8 cellular contexts compared by ENCODE assay signal in genomic region chr5:172187118-172188032, GRCh38. TPM values are rescaled to one million over a fixed set of nuclear protein-coding genes. Genes with fewer than 3 reads are reported as not detected.
DNase-seq lines count a peak whose midpoint lies in the region; ATAC-seq and TF ChIP-seq lines count a peak whose summit lies in the region.

No MANE protein-coding gene starts in this region.

- POLR2A ChIA-PET in activated CD8-positive, alpha-beta T cell treated with anti-CD3 and anti-CD28 coated beads, Interleukin-2, amount 10 ng/mL, durations not matched to agents 7 days and 5 days (lab: Charles Lee) = interaction anchor here (0.9 to 7.8 kb wide), 12 partner anchors 8 to 180 kb away, joined by 3 to 307 read pairs (median 6); partner anchors contain the start of gene FBXW11

- DNase-seq in NCI-H1417 (lab: John Stamatoyannopoulos, UW) (peak; percentile 2 to 56 (median 46)), NCI-H1417 treated with DMSO at 0.1 percent for 48 hours (lab: John Stamatoyannopoulos, UW) (no peak), NCI-H748 (lab: John Stamatoyannopoulos, UW; ENCODE audit: unreplicated experiment) (peak; percentile 57), mesothelial cell of epicardium (ENCODE audit: low spot score in 2 of 2, unreplicated experiment in 2 of 2) (no peak)
- DNase-seq in activated CD8-positive, alpha-beta T cell treated with anti-CD3 and anti-CD28 coated beads, Interleukin-2, amount 10 ng/mL, durations not matched to agents 7 days and 5 days = peak; percentile 78
- DNase-seq in effector memory CD8-positive, alpha-beta T cell = peak; percentile 56 to 63 (median 57)
- peak; percentile 71 for DNase-seq in stimulated activated naive CD4-positive, alpha-beta T cell treated with Interleukin-2 at 50 U/mL for 16 hours (lab: John Stamatoyannopoulos, UW)

- no peaks in the 10 kb centered on the region for H3K27me3 Mint-ChIP-seq in activated CD8-positive, alpha-beta T cell treated with anti-CD3 and anti-CD28 coated beads, Interleukin-2, amount 10 ng/mL, durations not matched to agents 7 days and 5 days (ENCODE audit: low read depth)
- H3K27me3 Mint-ChIP-seq in effector memory CD8-positive, alpha-beta T cell = no peaks in the 10 kb centered on the region
- peaks cover 24% of the 10 kb centered on the region for H3K27me3 Mint-ChIP-seq in mesothelial cell of epicardium (ENCODE audit: low read depth)

- peak overlapping the region; percentile 96 for H3K27ac Mint-ChIP-seq in activated CD8-positive, alpha-beta T cell treated with anti-CD3 and anti-CD28 coated beads, Interleukin-2, amount 10 ng/mL, durations not matched to agents 7 days and 5 days
- peak overlapping the region; percentile 98 to 99 for H3K27ac Mint-ChIP-seq in effector memory CD8-positive, alpha-beta T cell
- peak overlapping the region; percentile 33 for H3K27ac Mint-ChIP-seq in mesothelial cell of epicardium

- TF ChIP-seq CTCF in mesothelial cell of epicardium (IDR thresholded peaks at IDR 0.05; ENCODE audit: unreplicated experiment) = no peak

- ATAC-seq in HG02884 (IDR thresholded peaks at IDR 0.05; ENCODE audit: unreplicated experiment) = peak; percentile 25
- ATAC-seq in activated CD8-positive, alpha-beta T cell treated with anti-CD3 and anti-CD28 coated beads, Interleukin-2, amount 10 ng/mL, durations not matched to agents 7 days and 5 days = peak; percentile 39
- ATAC-seq in effector memory CD8-positive, alpha-beta T cell (replicated peaks) = peak; percentile 36

- CTCF ChIA-PET in activated CD8-positive, alpha-beta T cell treated with anti-CD3 and anti-CD28 coated beads, Interleukin-2, amount 10 ng/mL, durations not matched to agents 7 days and 5 days (lab: Charles Lee) = interaction anchor here (0.9 to 7.6 kb wide), 23 partner anchors 8 to 275 kb away, joined by 3 to 182 read pairs (median 8); partner anchors contain the start of genes FBXW11 and UBTD2

- H3K9me3 Mint-ChIP-seq in activated CD8-positive, alpha-beta T cell treated with anti-CD3 and anti-CD28 coated beads, Interleukin-2, amount 10 ng/mL, durations not matched to agents 7 days and 5 days (ENCODE audit: insufficient read depth) = no peaks in the 10 kb centered on the region
- no peaks in the 10 kb centered on the region for H3K9me3 Mint-ChIP-seq in effector memory CD8-positive, alpha-beta T cell
- no peaks in the 10 kb centered on the region for H3K9me3 Mint-ChIP-seq in mesothelial cell of epicardium

- H3K4me1 Mint-ChIP-seq in activated CD8-positive, alpha-beta T cell treated with anti-CD3 and anti-CD28 coated beads, Interleukin-2, amount 10 ng/mL, durations not matched to agents 7 days and 5 days (ENCODE audit: low read depth) = peaks cover 39% of the 10 kb centered on the region
- peaks cover 32 to 33% of the 10 kb centered on the region in 2 donors for H3K4me1 Mint-ChIP-seq in effector memory CD8-positive, alpha-beta T cell (ENCODE audit: low read depth in 2 of 2)
- H3K4me1 Mint-ChIP-seq in mesothelial cell of epicardium = peaks cover 13% of the 10 kb centered on the region

- peak overlapping the region; percentile 100 for H3K4me3 Mint-ChIP-seq in activated CD8-positive, alpha-beta T cell treated with anti-CD3 and anti-CD28 coated beads, Interleukin-2, amount 10 ng/mL, durations not matched to agents 7 days and 5 days
- H3K4me3 Mint-ChIP-seq in effector memory CD8-positive, alpha-beta T cell = peak overlapping the region; percentile 99 to 100
- H3K4me3 Mint-ChIP-seq in mesothelial cell of epicardium = peak overlapping the region; percentile 78

- peaks cover 52% of the 10 kb centered on the region for H3K36me3 Mint-ChIP-seq in activated CD8-positive, alpha-beta T cell treated with anti-CD3 and anti-CD28 coated beads, Interleukin-2, amount 10 ng/mL, durations not matched to agents 7 days and 5 days (ENCODE audit: low read depth)
- H3K36me3 Mint-ChIP-seq in effector memory CD8-positive, alpha-beta T cell (ENCODE audit: insufficient read depth) = peaks cover 60% of the 10 kb centered on the region
- peaks cover 2% of the 10 kb centered on the region for H3K36me3 Mint-ChIP-seq in mesothelial cell of epicardium

RNA-seq across cellular contexts. Expression of gene STK10, which starts 0.6 kb away (rescaled TPM):
- total RNA-seq in activated CD8-positive, alpha-beta T cell treated with anti-CD3 and anti-CD28 coated beads, Interleukin-2, amount 10 ng/mL, durations not matched to agents 7 days and 5 days = 100 to 1,000 TPM; 294 to 299 TPM
- 15.5 to 16.6 TPM (median 16.0 TPM) in 3 replicates for total RNA-seq in mesothelial cell of epicardium

RNA-seq across cellular contexts. Expression of gene EFCAB9, which starts 6.6 kb away (rescaled TPM):
- total RNA-seq in activated CD8-positive, alpha-beta T cell treated with anti-CD3 and anti-CD28 coated beads, Interleukin-2, amount 10 ng/mL, durations not matched to agents 7 days and 5 days = not detected
- not detected in 3 replicates for total RNA-seq in mesothelial cell of epicardium

Comparison
In these comparisons a context has a peak if more than half of its experiments do, and no peak if none do; other contexts are left out.
1. DNase-seq: peak in NCI-H1417 (3 of 3), NCI-H748 (single experiment), activated CD8-positive, alpha-beta T cell treated with anti-CD3 and anti-CD28 coated beads, Interleukin-2, amount 10 ng/mL, durations not matched to agents 7 days and 5 days (single experiment), effector memory CD8-positive, alpha-beta T cell (3 of 3) and stimulated activated naive CD4-positive, alpha-beta T cell treated with Interleukin-2 at 50 U/mL for 16 hours (single experiment); none in NCI-H1417 treated with DMSO at 0.1 percent for 48 hours (single experiment) and mesothelial cell of epicardium (0 of 2).
2. H3K27ac Mint-ChIP-seq: peak in every context shown above with its lines; median percentile 98 in effector memory CD8-positive, alpha-beta T cell; 96 in activated CD8-positive, alpha-beta T cell treated with anti-CD3 and anti-CD28 coated beads, Interleukin-2, amount 10 ng/mL, durations not matched to agents 7 days and 5 days; 33 in mesothelial cell of epicardium.
3. RNA of gene STK10, which starts 0.6 kb away (total RNA-seq): 294 to 299 TPM in activated CD8-positive, alpha-beta T cell treated with anti-CD3 and anti-CD28 coated beads, Interleukin-2, amount 10 ng/mL, durations not matched to agents 7 days and 5 days; 15.5 to 16.6 TPM in mesothelial cell of epicardium; every median in the first group is over 10 times any median in the second.
4. Peak in every context shown above with its lines, with median percentiles within 50 percentile points of each other: ATAC-seq and H3K4me3 Mint-ChIP-seq.